In genomic region chr6:157953580-157954091, GRCh38 we compare ENCODE assay signal across 9 cellular contexts. TPM values are rescaled to one million over a fixed set of nuclear protein-coding genes. Genes with fewer than 3 reads are reported as not detected.
DNase-seq lines count a peak whose midpoint lies in the region; ATAC-seq and TF ChIP-seq lines count a peak whose summit lies in the region.
"Had no signal": no experiment of that assay in that cellular context is flagged by ENCODE, and none has a peak within 500 bp of the region (broad histone marks: within the 10 kb centered on the region; RNA-seq: fewer than 3 reads in every experiment).

No MANE protein-coding gene starts in this region.

- H3K27me3 ChIP-seq in HUES48 (ENCODE audit: control insufficient read depth, insufficient read depth, low read length) = no peaks in the 10 kb centered on the region
- H3K27me3 ChIP-seq in Panc1 (ENCODE audit: control insufficient read depth, insufficient read depth, low read length) = no peaks in the 10 kb centered on the region
- no peaks in the 10 kb centered on the region for H3K27me3 ChIP-seq in gastroesophageal sphincter

- TF ChIP-seq POLR2A in gastroesophageal sphincter (IDR thresholded peaks at IDR 0.05) = no peak

- no TSS peak for BruUV-seq in Panc1 (replicated peaks; lab: Mats Ljungman, UMichigan)

- ATAC-seq in Panc1 (peak; percentile 44), gastroesophageal sphincter (no peak), sciatic nerve (peak; percentile 33), HG02623 (IDR thresholded peaks at IDR 0.05; ENCODE audit: unreplicated experiment) (no peak)

- TF ChIP-seq EP300 in gastroesophageal sphincter (IDR thresholded peaks at IDR 0.05) = no peak

- DNase-seq in Panc1 (ENCODE audit: low read depth, low spot score) = no peak
- no peak for DNase-seq in sciatic nerve (ENCODE audit: low spot score)
- no peak for DNase-seq in HPDE6-E6E7 (ENCODE audit: extremely low spot score)
- no peak for DNase-seq in stimulated activated CD4-positive, alpha-beta T cell treated with anti-CD3 and anti-CD28 coated beads, Interleukin-15, amount 100 ng/mL, for 24 hours
- no peak for DNase-seq in amniotic stem cell (lab: John Stamatoyannopoulos, UW)
- DNase-seq: SW 1271 had no signal

- H3K4me1 ChIP-seq in HUES48 (ENCODE audit: control insufficient read depth, insufficient read depth, low read length) (0 out of 2 replicates have a peak, but pooled peaks cover 3% of the 10 kb centered on the region), Panc1 (ENCODE audit: control insufficient read depth, insufficient read depth, low read length) (peaks cover 13% of the 10 kb centered on the region), gastroesophageal sphincter (peaks cover 0 to 5% (median 0%) of the 10 kb centered on the region in 3 donors)

- no peaks in the 10 kb centered on the region for H3K36me3 ChIP-seq in HUES48 (ENCODE audit: control insufficient read depth, insufficient read depth, low read length)
- no peaks in the 10 kb centered on the region for H3K36me3 ChIP-seq in Panc1 (ENCODE audit: control insufficient read depth, insufficient read depth, low read length)
- no peaks in the 10 kb centered on the region for H3K36me3 ChIP-seq in gastroesophageal sphincter

- H3K9ac ChIP-seq in HUES48 (ENCODE audit: low read depth, low read length) = no peak overlapping the region

- intact Hi-C loops in Panc1 (cut with micrococcal nuclease; ENCODE audit: unreplicated experiment) = no loop called here
- intact Hi-C loops in sciatic nerve (cut with DNase I) = no loop called here

- TF ChIP-seq CTCF in Panc1 (IDR thresholded peaks at IDR 0.05) (no peak), gastroesophageal sphincter (IDR thresholded peaks at IDR 0.05) (no peak)

- H3K4me3 ChIP-seq in HUES48 (ENCODE audit: low read depth, low read length) (no peak overlapping the region), Panc1 (ENCODE audit: low read depth in 2 of 2, low read length in 2 of 2) (no peak overlapping the region), gastroesophageal sphincter (peak overlapping the region; percentile 26 to 36)

- H3K9me3 ChIP-seq in HUES48 (ENCODE audit: control insufficient read depth, insufficient read depth, low read length) = peaks cover 3% of the 10 kb centered on the region; the same call in 1 of the 2 replicates
- H3K9me3 ChIP-seq in Panc1 (ENCODE audit: control insufficient read depth, insufficient read depth, low read depth, low read length) = peaks cover 2% of the 10 kb centered on the region
- peaks cover 0 to 24% (median 0%) of the 10 kb centered on the region in 3 donors for H3K9me3 ChIP-seq in gastroesophageal sphincter

- CTCF ChIA-PET in Panc1 (lab: Charles Lee) = no interaction called here

- POLR2A ChIA-PET in Panc1 (lab: Charles Lee) = interaction anchor here (0.6 kb wide), 2 partner anchors 30 to 207 kb away, joined by 3 to 8 read pairs; no protein-coding TSS in a partner anchor

- WGBS in gastroesophageal sphincter (ENCODE audit: low coverage in 1 of 2), 2 donors = 18 to 46% methylated on average over 2 to 3 of the region's 7 CpGs

- in situ Hi-C loops in Panc1 (cut with HindIII; ENCODE audit: low pct_unique_long_range_greater_than_20kb, low sequenced_read_pairs) = no loop called here

- H3K27ac ChIP-seq in HUES48 (ENCODE audit: low read depth, low read length) (peak overlapping the region; percentile 63), Panc1 (ENCODE audit: low read length) (peak overlapping the region; percentile 62), gastroesophageal sphincter (peak overlapping the region in 2 of 4 donors; percentile 25 to 53)

RNA-seq across cellular contexts. Expression of gene SYNJ2, which starts 28.0 kb away (rescaled TPM):
- total RNA-seq in Panc1 (2021; ENCODE audit: unreplicated experiment) (70.0 TPM), gastroesophageal sphincter (10 to 100 TPM; 19.9 to 27.9 (median 21.6) TPM), sciatic nerve (22.5 TPM)
- 38.7 TPM for polyA plus RNA-seq in Panc1 (2012; ENCODE audit: insufficient read length)

Comparison
In these comparisons a context has a peak if more than half of its experiments do, and no peak if none do; other contexts are left out.
1. H3K4me3 ChIP-seq: peak in gastroesophageal sphincter (2 of 2); none in HUES48 (single experiment) and Panc1 (0 of 2).
2. ATAC-seq: peak in Panc1 (single experiment) and sciatic nerve (single experiment); none in gastroesophageal sphincter (single experiment) and HG02623 (single experiment).